10 cellular contexts compared by ENCODE assay signal in genomic region chr11:65224939-65225283, GRCh38. TPM values are rescaled to one million over a fixed set of nuclear protein-coding genes. Genes with fewer than 3 reads are reported as not detected.
A peak's percentile ranks its signal among the peaks of the same experiment; 100 is the strongest.
DNase-seq lines count a peak whose midpoint lies in the region; ATAC-seq and TF ChIP-seq lines count a peak whose summit lies in the region.
"Had no signal": no experiment of that assay in that cellular context is flagged by ENCODE, and none has a peak within 500 bp of the region (broad histone marks: within the 10 kb centered on the region; RNA-seq: fewer than 3 reads in every experiment).

No MANE protein-coding gene starts in this region.

- DNase-seq in T-helper 2 cell treated with Interferon-gamma antibody and Interleukin-4, amounts not matched to agents 5 μg/mL and 100 μg/mL, for 36 hours (ENCODE audit: low spot score) = no peak
- no peak for DNase-seq in T-helper 2 cell
- DNase-seq in body of pancreas = peak in 3 of 4 donors; percentile 29 to 57 (median 32)
- no peak for DNase-seq in left lobe of liver (ENCODE audit: low spot score)
- DNase-seq in upper lobe of right lung = peak; percentile 79
- no peak for DNase-seq in immature natural killer cell
- DNase-seq in stimulated activated naive CD4-positive, alpha-beta T cell treated with Interleukin-2 at 50 U/mL for 16 hours (lab: John Stamatoyannopoulos, UW) = no peak

- H3K27me3 ChIP-seq in body of pancreas (no peaks in the 10 kb centered on the region), upper lobe of right lung (no peaks in the 10 kb centered on the region)

- intact Hi-C loops in body of pancreas (cut with DNase I) = no loop called here
- intact Hi-C loops in upper lobe of right lung (cut with DNase I) = no loop called here

- H3K36me3 Mint-ChIP-seq in T-helper 2 cell treated with Interferon-gamma antibody and Interleukin-4, amounts not matched to agents 5 μg/mL and 100 μg/mL, for 36 hours (ENCODE audit: low read depth) = no peaks in the 10 kb centered on the region
- peaks cover 4 to 7% (median 4%) of the 10 kb centered on the region in 3 donors for H3K36me3 Mint-ChIP-seq in immature natural killer cell
- H3K36me3 Mint-ChIP-seq: CD4-positive, alpha-beta memory T cell had no signal

- H3K27me3 Mint-ChIP-seq in T-helper 2 cell treated with Interferon-gamma antibody and Interleukin-4, amounts not matched to agents 5 μg/mL and 100 μg/mL, for 36 hours (ENCODE audit: low read depth) = peaks cover 40% of the 10 kb centered on the region
- H3K27me3 Mint-ChIP-seq in immature natural killer cell (ENCODE audit: low read depth in 3 of 3) = peaks cover 7 to 8% (median 7%) of the 10 kb centered on the region in 3 donors

- H3K27ac Mint-ChIP-seq in T-helper 2 cell treated with Interferon-gamma antibody and Interleukin-4, amounts not matched to agents 5 μg/mL and 100 μg/mL, for 36 hours = no peak overlapping the region
- H3K27ac Mint-ChIP-seq in immature natural killer cell = no peak overlapping the region

- ATAC-seq in body of pancreas (peak; percentile 41), left lobe of liver (peak; percentile 8), upper lobe of right lung (peak; percentile 89), HG03025 (IDR thresholded peaks at IDR 0.05; ENCODE audit: low FRiP score, unreplicated experiment) (no peak)

- H3K27ac ChIP-seq in body of pancreas (no peak overlapping the region), upper lobe of right lung (peak overlapping the region; percentile 42)

- no peak for TF ChIP-seq POLR2A in body of pancreas (IDR thresholded peaks at IDR 0.05)

- peak overlapping the region; percentile 82 for H3K4me3 Mint-ChIP-seq in T-helper 2 cell treated with Interferon-gamma antibody and Interleukin-4, amounts not matched to agents 5 μg/mL and 100 μg/mL, for 36 hours
- H3K4me3 Mint-ChIP-seq in immature natural killer cell = no peak overlapping the region

- H3K9me3 ChIP-seq in body of pancreas = no peaks in the 10 kb centered on the region
- H3K9me3 ChIP-seq in upper lobe of right lung = no peaks in the 10 kb centered on the region

- H3K4me3 ChIP-seq in body of pancreas (no peak overlapping the region), upper lobe of right lung (no peak overlapping the region)

- TF ChIP-seq CTCF in body of pancreas (IDR thresholded peaks at IDR 0.05) (no peak), upper lobe of right lung (IDR thresholded peaks at IDR 0.05) (no peak)

- peaks cover 12% of the 10 kb centered on the region for H3K4me1 Mint-ChIP-seq in T-helper 2 cell treated with Interferon-gamma antibody and Interleukin-4, amounts not matched to agents 5 μg/mL and 100 μg/mL, for 36 hours (ENCODE audit: low read depth)
- peaks cover 0 to 7% of the 10 kb centered on the region in 2 donors for H3K4me1 Mint-ChIP-seq in immature natural killer cell

- H3K9me3 Mint-ChIP-seq in T-helper 2 cell treated with Interferon-gamma antibody and Interleukin-4, amounts not matched to agents 5 μg/mL and 100 μg/mL, for 36 hours = no peaks in the 10 kb centered on the region
- no peaks in the 10 kb centered on the region for H3K9me3 Mint-ChIP-seq in immature natural killer cell
- H3K9me3 Mint-ChIP-seq: CD4-positive, alpha-beta memory T cell had no signal

- 39 to 51% methylated on average over 2 to 5 of the region's 5 CpGs for WGBS in body of pancreas, 2 donors

- H3K36me3 ChIP-seq in body of pancreas (replicated peaks in 1 of 2; ENCODE audit: insufficient read depth in 1 of 2, low read depth in 2 of 2) (no peaks in the 10 kb centered on the region), upper lobe of right lung (no peaks in the 10 kb centered on the region)

- H3K4me1 ChIP-seq in body of pancreas = peaks cover 15% of the 10 kb centered on the region
- H3K4me1 ChIP-seq in upper lobe of right lung = peaks cover 25% of the 10 kb centered on the region

RNA-seq across cellular contexts. Expression of gene POLA2, which starts 36.9 kb away (rescaled TPM):
- total RNA-seq in body of pancreas (10 to 100 TPM in 1 of 2 donors, 1 to 10 TPM in 1; 7.3 to 19.1 TPM), left lobe of liver (3.3 TPM), upper lobe of right lung (9.5 TPM)
- 10 to 100 TPM; 10.1 to 11.8 (median 11.8) TPM for polyA plus RNA-seq in immature natural killer cell

RNA-seq across cellular contexts. Expression of gene CAPN1, which starts 43.2 kb away (rescaled TPM):
- 100 to 1,000 TPM; 142 to 245 TPM for total RNA-seq in body of pancreas
- 81.0 TPM for total RNA-seq in left lobe of liver
- 179 TPM for total RNA-seq in upper lobe of right lung
- 100 to 1,000 TPM; 124 to 155 (median 148) TPM for polyA plus RNA-seq in immature natural killer cell

RNA-seq across cellular contexts. Expression of gene SPDYC, which starts 54.9 kb away (rescaled TPM):
- not detected for total RNA-seq in body of pancreas
- 1.2 TPM for total RNA-seq in left lobe of liver
- total RNA-seq in upper lobe of right lung = not detected
- not detected for polyA plus RNA-seq in immature natural killer cell
- total RNA-seq: CD4-positive, alpha-beta memory T cell; subcutaneous adipose tissue had no signal
- polyA plus RNA-seq: CD4-positive, alpha-beta memory T cell had no signal

Comparison
In these comparisons a context has a peak if more than half of its experiments do, and no peak if none do; other contexts are left out.
1. DNase-seq: peak in body of pancreas (3 of 4) and upper lobe of right lung (single experiment); none in T-helper 2 cell treated with Interferon-gamma antibody and Interleukin-4, amounts not matched to agents 5 μg/mL and 100 μg/mL, for 36 hours (single experiment), T-helper 2 cell (0 of 5), left lobe of liver (single experiment), immature natural killer cell (0 of 3) and stimulated activated naive CD4-positive, alpha-beta T cell treated with Interleukin-2 at 50 U/mL for 16 hours (single experiment).